In genomic region chr15:40334541-40334940, GRCh38 we compare ENCODE assay signal across 1 cellular context.
TF ChIP-seq lines count a peak whose summit lies in the region.

No MANE protein-coding gene starts in this region.

TF ChIP-seq in HEK293, 187 proteins besides CTCF, POLR2A, EP300 and RAD21 (continued from another document):
- TF ChIP-seq, protein P1, sequence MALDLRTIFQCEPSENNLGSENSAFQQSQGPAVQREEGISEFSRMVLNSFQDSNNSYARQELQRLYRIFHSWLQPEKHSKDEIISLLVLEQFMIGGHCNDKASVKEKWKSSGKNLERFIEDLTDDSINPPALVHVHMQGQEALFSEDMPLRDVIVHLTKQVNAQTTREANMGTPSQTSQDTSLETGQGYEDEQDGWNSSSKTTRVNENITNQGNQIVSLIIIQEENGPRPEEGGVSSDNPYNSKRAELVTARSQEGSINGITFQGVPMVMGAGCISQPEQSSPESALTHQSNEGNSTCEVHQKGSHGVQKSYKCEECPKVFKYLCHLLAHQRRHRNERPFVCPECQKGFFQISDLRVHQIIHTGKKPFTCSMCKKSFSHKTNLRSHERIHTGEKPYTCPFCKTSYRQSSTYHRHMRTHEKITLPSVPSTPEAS (tag by site-specific recombination; IDR thresholded peaks at IDR 0.05), result no peak
TF ChIP-seq in HEK293: peak in this region for 0.
